ENCODE assay signal across 25 cellular contexts in the genomic region with DNA sequence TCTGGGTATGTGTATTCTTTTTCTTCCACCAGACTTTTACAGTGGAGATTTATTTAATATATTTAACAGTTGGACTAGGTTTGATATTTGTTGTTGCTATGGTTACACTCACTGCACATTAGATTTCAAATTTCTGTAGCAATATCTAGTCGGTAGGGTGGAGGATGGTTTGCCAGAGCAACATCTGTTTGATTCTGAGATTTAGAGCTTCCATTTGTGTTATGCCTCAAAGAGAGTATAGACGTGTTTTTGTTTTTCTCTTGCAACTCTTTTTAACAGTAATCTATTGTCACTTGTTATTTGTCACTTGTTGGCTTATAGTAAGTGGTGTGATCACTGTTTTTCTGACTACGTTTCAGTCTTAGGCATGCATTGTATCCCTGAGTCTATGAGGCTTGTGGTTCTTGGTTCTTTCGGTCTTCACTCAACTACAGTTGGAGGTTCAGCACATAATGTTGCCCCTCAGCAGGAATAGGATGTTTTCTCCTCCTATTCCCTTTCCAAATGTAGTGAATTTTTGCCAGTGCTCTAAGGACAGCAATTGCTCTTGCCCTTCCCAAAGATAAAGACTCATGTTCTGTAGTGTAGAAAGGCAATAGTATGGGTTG.
"Had no signal": no experiment of that assay in that cellular context is flagged by ENCODE, and none has a peak within 500 bp of the region (broad histone marks: within the 10 kb centered on the region; RNA-seq: fewer than 3 reads in every experiment).

No MANE protein-coding gene starts in this region.

- H3K9me3 ChIP-seq: MG63, Peyer's patch, SJCRH30, SK-N-SH had no signal

- DNase-seq: activated CD4-positive, alpha-beta memory T cell treated with anti-CD3 and anti-CD28 coated beads, Interleukin-2, amount 10 ng/mL, durations not matched to agents 7 days and 5 days; activated CD4-positive, alpha-beta T cell treated with anti-CD3 and anti-CD28 coated beads for 36 hours; activated CD4-positive, alpha-beta T cell treated with anti-CD3 and anti-CD28 coated beads, Interleukin-2, amount 50 U/mL, for 1 hour; activated gamma-delta T cell; activated naive CD4-positive, alpha-beta T cell treated with anti-CD3 and anti-CD28 coated beads for 36 hours; activated T-cell treated with anti-CD3 and anti-CD28 coated beads for 4 hours; activated T-cell treated with anti-CD3 and anti-CD28 coated beads, Interleukin-2, amount 50 U/mL, for 48 hours; MG63; NCI-H1092 treated with DMSO at 0.1 percent for 48 hours; NCI-H1417 treated with DMSO at 0.1 percent for 48 hours; NCI-H1694; NCI-H2029; NCI-H2107; NCI-H2171 treated with DMSO at 0.1 percent for 48 hours; NCI-H226; NCI-H69; NK-92 treated with Interleukin-12 subunit alpha and Interleukin-12 subunit beta, amount 100 ng/mL, for 24 hours; Peyer's patch; Right ventricle myocardium superior; SJCRH30; SK-N-SH; T-helper 1 cell; WERI-Rb-1 had no signal

- H3K4me1 ChIP-seq: Peyer's patch, SJCRH30 had no signal

- H3K27me3 ChIP-seq: MG63, Peyer's patch, SJCRH30 had no signal

- H3K27ac ChIP-seq: Peyer's patch, RWPE1, SJCRH30, WERI-Rb-1 had no signal

- ATAC-seq: activated CD4-positive, alpha-beta T cell treated with anti-CD3 and anti-CD28 coated beads for 36 hours; activated T-helper 17 cell treated with anti-CD3 and anti-CD28 coated beads, Interleukin-2, amount 50 U/mL, for 72 hours had no signal

- H3K36me3 ChIP-seq: MG63, Peyer's patch, SJCRH30, WERI-Rb-1 had no signal

- H3K4me3 ChIP-seq: MG63, Peyer's patch, SJCRH30 had no signal
